1 cellular context compared by ENCODE assay signal in the genomic region with DNA sequence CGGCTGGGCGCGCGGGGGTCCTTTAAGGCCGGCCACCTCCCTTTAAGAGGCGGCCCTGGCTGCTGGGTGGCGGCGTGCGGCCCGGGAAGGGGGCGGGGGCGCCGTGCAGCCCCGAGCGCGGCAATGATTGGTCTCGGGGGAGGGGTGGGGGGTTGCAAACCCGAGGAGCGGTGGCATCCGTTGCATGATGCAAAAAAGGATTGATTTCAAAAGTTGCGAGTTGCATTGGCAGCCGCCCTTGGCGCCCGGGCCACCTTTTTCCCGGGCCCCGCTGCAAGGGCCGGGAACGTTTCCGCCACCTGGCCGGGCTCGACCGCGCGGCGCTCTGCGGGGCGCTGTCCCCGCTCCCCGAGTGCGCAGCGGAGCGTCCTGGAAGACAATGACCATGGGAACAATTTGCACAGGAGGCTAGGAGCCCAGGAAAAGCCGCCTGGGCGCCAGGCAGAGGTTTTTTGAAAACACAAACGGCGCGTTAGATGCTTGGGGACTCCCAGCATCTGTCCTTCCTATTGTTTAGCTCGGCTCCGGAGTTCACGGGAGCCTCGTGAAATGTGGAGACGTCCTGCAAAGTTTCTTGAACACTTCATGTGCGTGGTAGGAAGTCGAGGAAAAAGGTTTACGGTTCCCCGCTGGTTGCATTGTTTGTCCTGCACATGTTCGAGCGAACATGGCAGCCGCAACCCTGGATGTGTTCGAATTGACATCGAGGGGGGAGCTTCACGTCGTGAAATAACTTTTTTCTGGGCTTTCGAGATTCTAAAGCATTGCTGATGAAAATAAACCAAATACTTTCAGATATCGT.
TF ChIP-seq lines count a peak whose summit lies in the region.

A gene with protein sequence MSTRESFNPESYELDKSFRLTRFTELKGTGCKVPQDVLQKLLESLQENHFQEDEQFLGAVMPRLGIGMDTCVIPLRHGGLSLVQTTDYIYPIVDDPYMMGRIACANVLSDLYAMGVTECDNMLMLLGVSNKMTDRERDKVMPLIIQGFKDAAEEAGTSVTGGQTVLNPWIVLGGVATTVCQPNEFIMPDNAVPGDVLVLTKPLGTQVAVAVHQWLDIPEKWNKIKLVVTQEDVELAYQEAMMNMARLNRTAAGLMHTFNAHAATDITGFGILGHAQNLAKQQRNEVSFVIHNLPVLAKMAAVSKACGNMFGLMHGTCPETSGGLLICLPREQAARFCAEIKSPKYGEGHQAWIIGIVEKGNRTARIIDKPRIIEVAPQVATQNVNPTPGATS (minus strand): TSS at position 78 of the 802 bp plus-strand sequence. CDS start 3,343 bp downstream, outside the sequence.

TF ChIP-seq in HepG2, 621 proteins besides CTCF, POLR2A, EP300 and RAD21 (continued from another document and continues in another):
- TF ChIP-seq, protein P1, sequence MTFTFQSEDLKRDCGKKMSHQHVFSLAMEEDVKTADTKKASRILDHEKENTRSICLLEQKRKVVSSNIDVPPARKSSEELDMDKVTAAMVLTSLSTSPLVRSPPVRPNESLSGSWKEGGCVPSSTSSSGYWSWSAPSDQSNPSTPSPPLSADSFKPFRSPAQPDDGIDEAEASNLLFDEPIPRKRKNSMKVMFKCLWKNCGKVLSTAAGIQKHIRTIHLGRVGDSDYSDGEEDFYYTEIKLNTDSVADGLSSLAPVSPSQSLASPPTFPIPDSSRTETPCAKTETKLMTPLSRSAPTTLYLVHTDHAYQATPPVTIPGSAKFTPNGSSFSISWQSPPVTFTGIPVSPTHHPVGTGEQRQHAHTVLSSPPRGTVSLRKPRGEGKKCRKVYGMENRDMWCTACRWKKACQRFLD (CRISPR knock-in tag; IDR thresholded peaks at IDR 0.05; ENCODE audit: borderline replicate concordance), result no peak
- TF ChIP-seq YEATS4 (CRISPR knock-in tag; IDR thresholded peaks at IDR 0.05; ENCODE audit: borderline replicate concordance) (peak; percentile 84; the same call in 1 of the 2 replicates), ZNF768 (CRISPR knock-in tag; IDR thresholded peaks at IDR 0.05) (peak; percentile 52), YY1 (IDR thresholded peaks at IDR 0.05; ENCODE audit: insufficient read depth, insufficient replicate concordance, low read depth, low read length) (peak; percentile 34), ZNF709 (CRISPR knock-in tag; IDR thresholded peaks at IDR 0.05) (no peak), MAZ (IDR thresholded peaks at IDR 0.05; ENCODE audit: borderline replicate concordance, low read depth, low read length) (no peak), MAZ (CRISPR knock-in tag; IDR thresholded peaks at IDR 0.05; ENCODE audit: low read depth) (peak; percentile 55; the same call in 1 of the 2 replicates), HMGA1 (CRISPR knock-in tag; conservative IDR thresholded peaks at IDR 0.05) (no peak), MIER2 (CRISPR knock-in tag; IDR thresholded peaks at IDR 0.05) (no peak), ZNF430 (CRISPR knock-in tag; IDR thresholded peaks at IDR 0.05) (0 out of 2 replicates have a peak, but pooled peaks have one; percentile 49), CHCHD3 (CRISPR knock-in tag; IDR thresholded peaks at IDR 0.05) (no peak), RBM22 (optimal IDR thresholded peaks at IDR 0.05; ENCODE audit: low read length) (no peak), ZNF766 (CRISPR knock-in tag; IDR thresholded peaks at IDR 0.05; ENCODE audit: borderline replicate concordance) (no peak), TCF7 (IDR thresholded peaks at IDR 0.05; ENCODE audit: low read depth) (no peak), NFE2L1 (CRISPR knock-in tag; IDR thresholded peaks at IDR 0.05; ENCODE audit: borderline replicate concordance) (no peak), PHF21A (CRISPR knock-in tag; IDR thresholded peaks at IDR 0.05) (peak; percentile 48; the same call in 1 of the 2 replicates), KAT2B (IDR thresholded peaks at IDR 0.05; ENCODE audit: borderline replicate concordance, low read depth, low read length) (no peak), SKI (IDR thresholded peaks at IDR 0.05; ENCODE audit: partially characterized antibody) (no peak), SRY (CRISPR knock-in tag; IDR thresholded peaks at IDR 0.05) (0 out of 2 replicates have a peak, but pooled peaks have one; percentile 58), ETV5 (CRISPR knock-in tag; IDR thresholded peaks at IDR 0.05; ENCODE audit: borderline replicate concordance) (peak; percentile 42), HNRNPUL1 (IDR thresholded peaks at IDR 0.05; ENCODE audit: low read depth, low read length) (no peak), FOXK2 (IDR thresholded peaks at IDR 0.05) (no peak), KLF16 (CRISPR knock-in tag; IDR thresholded peaks at IDR 0.05) (peak in 1 of 2 experiments; percentile 53; a peak in 2 of 4 replicates), KDM2A (CRISPR knock-in tag; IDR thresholded peaks at IDR 0.05; ENCODE audit: borderline replicate concordance, low read depth) (peak; percentile 83; the same call in 1 of the 2 replicates), HNRNPL (IDR thresholded peaks at IDR 0.05; ENCODE audit: low read depth, low read length) (0 out of 2 replicates have a peak, but pooled peaks have one; percentile 21), ZSCAN21 (CRISPR knock-in tag; IDR thresholded peaks at IDR 0.05; ENCODE audit: borderline replicate concordance) (0 out of 2 replicates have a peak, but pooled peaks have one; percentile 42), ZNF350 (CRISPR knock-in tag; IDR thresholded peaks at IDR 0.05; ENCODE audit: borderline replicate concordance, low read depth) (0 out of 2 replicates have a peak, but pooled peaks have one; percentile 20), ZNF205 (CRISPR knock-in tag; IDR thresholded peaks at IDR 0.05) (peak; percentile 55; the same call in 1 of the 2 replicates), RXRB (CRISPR knock-in tag; IDR thresholded peaks at IDR 0.05; ENCODE audit: borderline replicate concordance) (peak; percentile 23; the same call in 1 of the 2 replicates), ARID2 (CRISPR knock-in tag; IDR thresholded peaks at IDR 0.05; ENCODE audit: borderline replicate concordance) (no peak), MYC (CRISPR knock-in tag; IDR thresholded peaks at IDR 0.05; ENCODE audit: borderline replicate concordance) (peak; percentile 85)
- TF ChIP-seq, protein P2, sequence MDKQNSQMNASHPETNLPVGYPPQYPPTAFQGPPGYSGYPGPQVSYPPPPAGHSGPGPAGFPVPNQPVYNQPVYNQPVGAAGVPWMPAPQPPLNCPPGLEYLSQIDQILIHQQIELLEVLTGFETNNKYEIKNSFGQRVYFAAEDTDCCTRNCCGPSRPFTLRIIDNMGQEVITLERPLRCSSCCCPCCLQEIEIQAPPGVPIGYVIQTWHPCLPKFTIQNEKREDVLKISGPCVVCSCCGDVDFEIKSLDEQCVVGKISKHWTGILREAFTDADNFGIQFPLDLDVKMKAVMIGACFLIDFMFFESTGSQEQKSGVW (CRISPR knock-in tag; IDR thresholded peaks at IDR 0.05; ENCODE audit: borderline replicate concordance), result no peak
- TF ChIP-seq, protein P3, sequence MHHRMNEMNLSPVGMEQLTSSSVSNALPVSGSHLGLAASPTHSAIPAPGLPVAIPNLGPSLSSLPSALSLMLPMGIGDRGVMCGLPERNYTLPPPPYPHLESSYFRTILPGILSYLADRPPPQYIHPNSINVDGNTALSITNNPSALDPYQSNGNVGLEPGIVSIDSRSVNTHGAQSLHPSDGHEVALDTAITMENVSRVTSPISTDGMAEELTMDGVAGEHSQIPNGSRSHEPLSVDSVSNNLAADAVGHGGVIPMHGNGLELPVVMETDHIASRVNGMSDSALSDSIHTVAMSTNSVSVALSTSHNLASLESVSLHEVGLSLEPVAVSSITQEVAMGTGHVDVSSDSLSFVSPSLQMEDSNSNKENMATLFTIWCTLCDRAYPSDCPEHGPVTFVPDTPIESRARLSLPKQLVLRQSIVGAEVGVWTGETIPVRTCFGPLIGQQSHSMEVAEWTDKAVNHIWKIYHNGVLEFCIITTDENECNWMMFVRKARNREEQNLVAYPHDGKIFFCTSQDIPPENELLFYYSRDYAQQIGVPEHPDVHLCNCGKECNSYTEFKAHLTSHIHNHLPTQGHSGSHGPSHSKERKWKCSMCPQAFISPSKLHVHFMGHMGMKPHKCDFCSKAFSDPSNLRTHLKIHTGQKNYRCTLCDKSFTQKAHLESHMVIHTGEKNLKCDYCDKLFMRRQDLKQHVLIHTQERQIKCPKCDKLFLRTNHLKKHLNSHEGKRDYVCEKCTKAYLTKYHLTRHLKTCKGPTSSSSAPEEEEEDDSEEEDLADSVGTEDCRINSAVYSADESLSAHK (CRISPR knock-in tag; IDR thresholded peaks at IDR 0.05; ENCODE audit: borderline replicate concordance), result no peak
- TF ChIP-seq, protein P4, sequence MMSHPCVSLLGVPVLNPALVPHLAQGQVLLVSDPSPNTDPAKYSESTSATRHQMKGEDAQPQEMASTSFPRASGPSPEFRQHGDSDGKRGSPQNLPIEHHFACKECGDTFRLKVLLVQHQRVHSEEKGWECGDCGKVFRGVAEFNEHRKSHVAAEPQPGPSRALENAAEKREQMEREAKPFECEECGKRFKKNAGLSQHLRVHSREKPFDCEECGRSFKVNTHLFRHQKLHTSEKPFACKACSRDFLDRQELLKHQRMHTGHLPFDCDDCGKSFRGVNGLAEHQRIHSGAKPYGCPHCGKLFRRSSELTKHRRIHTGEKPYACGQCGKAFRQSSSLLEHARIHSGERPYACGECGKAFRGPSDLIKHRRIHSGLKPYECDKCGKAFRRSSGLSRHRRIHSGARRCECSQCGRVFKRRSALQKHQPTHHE (CRISPR knock-in tag; IDR thresholded peaks at IDR 0.05; ENCODE audit: borderline replicate concordance), result no peak
- TF ChIP-seq, protein P5, sequence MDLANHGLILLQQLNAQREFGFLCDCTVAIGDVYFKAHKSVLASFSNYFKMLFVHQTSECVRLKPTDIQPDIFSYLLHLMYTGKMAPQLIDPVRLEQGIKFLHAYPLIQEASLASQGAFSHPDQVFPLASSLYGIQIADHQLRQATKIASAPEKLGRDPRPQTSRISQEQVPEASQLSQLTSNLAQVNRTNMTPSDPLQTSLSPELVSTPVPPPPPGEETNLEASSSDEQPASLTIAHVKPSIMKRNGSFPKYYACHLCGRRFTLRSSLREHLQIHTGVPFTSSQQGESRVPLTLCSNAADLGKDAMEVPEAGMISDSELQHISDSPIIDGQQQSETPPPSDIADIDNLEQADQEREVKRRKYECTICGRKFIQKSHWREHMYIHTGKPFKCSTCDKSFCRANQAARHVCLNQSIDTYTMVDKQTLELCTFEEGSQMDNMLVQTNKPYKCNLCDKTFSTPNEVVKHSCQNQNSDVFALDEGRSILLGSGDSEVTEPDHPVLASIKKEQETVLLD (CRISPR knock-in tag; IDR thresholded peaks at IDR 0.05; ENCODE audit: low read depth), result peak; percentile 85
- TF ChIP-seq, protein P6, sequence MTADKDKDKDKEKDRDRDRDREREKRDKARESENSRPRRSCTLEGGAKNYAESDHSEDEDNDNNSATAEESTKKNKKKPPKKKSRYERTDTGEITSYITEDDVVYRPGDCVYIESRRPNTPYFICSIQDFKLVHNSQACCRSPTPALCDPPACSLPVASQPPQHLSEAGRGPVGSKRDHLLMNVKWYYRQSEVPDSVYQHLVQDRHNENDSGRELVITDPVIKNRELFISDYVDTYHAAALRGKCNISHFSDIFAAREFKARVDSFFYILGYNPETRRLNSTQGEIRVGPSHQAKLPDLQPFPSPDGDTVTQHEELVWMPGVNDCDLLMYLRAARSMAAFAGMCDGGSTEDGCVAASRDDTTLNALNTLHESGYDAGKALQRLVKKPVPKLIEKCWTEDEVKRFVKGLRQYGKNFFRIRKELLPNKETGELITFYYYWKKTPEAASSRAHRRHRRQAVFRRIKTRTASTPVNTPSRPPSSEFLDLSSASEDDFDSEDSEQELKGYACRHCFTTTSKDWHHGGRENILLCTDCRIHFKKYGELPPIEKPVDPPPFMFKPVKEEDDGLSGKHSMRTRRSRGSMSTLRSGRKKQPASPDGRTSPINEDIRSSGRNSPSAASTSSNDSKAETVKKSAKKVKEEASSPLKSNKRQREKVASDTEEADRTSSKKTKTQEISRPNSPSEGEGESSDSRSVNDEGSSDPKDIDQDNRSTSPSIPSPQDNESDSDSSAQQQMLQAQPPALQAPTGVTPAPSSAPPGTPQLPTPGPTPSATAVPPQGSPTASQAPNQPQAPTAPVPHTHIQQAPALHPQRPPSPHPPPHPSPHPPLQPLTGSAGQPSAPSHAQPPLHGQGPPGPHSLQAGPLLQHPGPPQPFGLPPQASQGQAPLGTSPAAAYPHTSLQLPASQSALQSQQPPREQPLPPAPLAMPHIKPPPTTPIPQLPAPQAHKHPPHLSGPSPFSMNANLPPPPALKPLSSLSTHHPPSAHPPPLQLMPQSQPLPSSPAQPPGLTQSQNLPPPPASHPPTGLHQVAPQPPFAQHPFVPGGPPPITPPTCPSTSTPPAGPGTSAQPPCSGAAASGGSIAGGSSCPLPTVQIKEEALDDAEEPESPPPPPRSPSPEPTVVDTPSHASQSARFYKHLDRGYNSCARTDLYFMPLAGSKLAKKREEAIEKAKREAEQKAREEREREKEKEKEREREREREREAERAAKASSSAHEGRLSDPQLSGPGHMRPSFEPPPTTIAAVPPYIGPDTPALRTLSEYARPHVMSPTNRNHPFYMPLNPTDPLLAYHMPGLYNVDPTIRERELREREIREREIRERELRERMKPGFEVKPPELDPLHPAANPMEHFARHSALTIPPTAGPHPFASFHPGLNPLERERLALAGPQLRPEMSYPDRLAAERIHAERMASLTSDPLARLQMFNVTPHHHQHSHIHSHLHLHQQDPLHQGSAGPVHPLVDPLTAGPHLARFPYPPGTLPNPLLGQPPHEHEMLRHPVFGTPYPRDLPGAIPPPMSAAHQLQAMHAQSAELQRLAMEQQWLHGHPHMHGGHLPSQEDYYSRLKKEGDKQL (CRISPR knock-in tag; IDR thresholded peaks at IDR 0.05; ENCODE audit: low read depth), result no peak
- TF ChIP-seq, protein P7, sequence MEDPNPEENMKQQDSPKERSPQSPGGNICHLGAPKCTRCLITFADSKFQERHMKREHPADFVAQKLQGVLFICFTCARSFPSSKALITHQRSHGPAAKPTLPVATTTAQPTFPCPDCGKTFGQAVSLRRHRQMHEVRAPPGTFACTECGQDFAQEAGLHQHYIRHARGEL (CRISPR knock-in tag; IDR thresholded peaks at IDR 0.05), result no peak
- TF ChIP-seq, protein P8, sequence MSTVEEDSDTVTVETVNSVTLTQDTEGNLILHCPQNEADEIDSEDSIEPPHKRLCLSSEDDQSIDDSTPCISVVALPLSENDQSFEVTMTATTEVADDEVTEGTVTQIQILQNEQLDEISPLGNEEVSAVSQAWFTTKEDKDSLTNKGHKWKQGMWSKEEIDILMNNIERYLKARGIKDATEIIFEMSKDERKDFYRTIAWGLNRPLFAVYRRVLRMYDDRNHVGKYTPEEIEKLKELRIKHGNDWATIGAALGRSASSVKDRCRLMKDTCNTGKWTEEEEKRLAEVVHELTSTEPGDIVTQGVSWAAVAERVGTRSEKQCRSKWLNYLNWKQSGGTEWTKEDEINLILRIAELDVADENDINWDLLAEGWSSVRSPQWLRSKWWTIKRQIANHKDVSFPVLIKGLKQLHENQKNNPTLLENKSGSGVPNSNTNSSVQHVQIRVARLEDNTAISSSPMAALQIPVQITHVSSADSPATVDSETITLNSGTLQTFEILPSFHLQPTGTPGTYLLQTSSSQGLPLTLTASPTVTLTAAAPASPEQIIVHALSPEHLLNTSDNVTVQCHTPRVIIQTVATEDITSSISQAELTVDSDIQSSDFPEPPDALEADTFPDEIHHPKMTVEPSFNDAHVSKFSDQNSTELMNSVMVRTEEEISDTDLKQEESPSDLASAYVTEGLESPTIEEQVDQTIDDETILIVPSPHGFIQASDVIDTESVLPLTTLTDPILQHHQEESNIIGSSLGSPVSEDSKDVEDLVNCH (CRISPR knock-in tag; IDR thresholded peaks at IDR 0.05), result no peak
